ENCODE assay signal across 9 cellular contexts in genomic region chr2:9738718-9739496, GRCh38.
DNase-seq lines count a peak whose midpoint lies in the region; ATAC-seq and TF ChIP-seq lines count a peak whose summit lies in the region.
"Had no signal": no experiment of that assay in that cellular context is flagged by ENCODE, and none has a peak within 500 bp of the region (broad histone marks: within the 10 kb centered on the region; RNA-seq: fewer than 3 reads in every experiment).

No MANE protein-coding gene starts in this region.

- DNase-seq in GM06990 (ENCODE audit: extremely low read depth, insufficient read length) (peak; percentile 47), HL-60 (ENCODE audit: low read depth in 1 of 2, low spot score in 1 of 2) (no peak), SKM-1 treated with dmso at 0.1 percent for 144 hours (lab: John Stamatoyannopoulos, UW; ENCODE audit: unreplicated experiment) (no peak), medulla oblongata (ENCODE audit: extremely low spot score) (no peak), erythroblast (lab: John Stamatoyannopoulos, UW) (no peak)

- H3K27me3 ChIP-seq in GM06990 (replicated peaks; ENCODE audit: control insufficient read depth, insufficient read depth, low read length) (no peaks in the 10 kb centered on the region), HL-60 (ENCODE audit: insufficient read depth, poor library complexity, severe bottlenecking) (peaks cover 3% of the 10 kb centered on the region), duodenal mucosa (ENCODE audit: control insufficient read depth in 1 of 2, insufficient read depth in 2 of 2, low read length in 2 of 2) (no peaks in the 10 kb centered on the region), rectal smooth muscle tissue (ENCODE audit: control insufficient read depth, insufficient read depth, low read length) (no peaks in the 10 kb centered on the region)

- ATAC-seq in HG02870 (IDR thresholded peaks at IDR 0.05; ENCODE audit: unreplicated experiment) = no peak
- ATAC-seq: HCT116 had no signal

- H3K27ac ChIP-seq in HL-60 (replicated peaks) (no peak overlapping the region), duodenal mucosa (ENCODE audit: low read depth, low read length) (no peak overlapping the region), rectal smooth muscle tissue (ENCODE audit: low read depth, low read length) (no peak overlapping the region)

- H3K36me3 ChIP-seq in GM06990 (ENCODE audit: control insufficient read depth, insufficient read depth, low read length) (no peaks in the 10 kb centered on the region), duodenal mucosa (ENCODE audit: control insufficient read depth in 1 of 2, insufficient read depth in 2 of 2, low read length in 2 of 2) (no peaks in the 10 kb centered on the region), rectal smooth muscle tissue (ENCODE audit: control insufficient read depth, insufficient read depth, low read length) (no peaks in the 10 kb centered on the region)

- H3K9me3 ChIP-seq in duodenal mucosa (ENCODE audit: control insufficient read depth in 1 of 2, low read length in 2 of 2) = no peaks in the 10 kb centered on the region

- TF ChIP-seq CTCF in GM06990 (IDR thresholded peaks at IDR 0.05; ENCODE audit: insufficient read depth, low read length, poor library complexity, severe bottlenecking) = no peak
- no peak for TF ChIP-seq CTCF in HL-60 (IDR thresholded peaks at IDR 0.05; ENCODE audit: insufficient read depth, low read length)

- peaks cover 6 to 19% of the 10 kb centered on the region in 2 donors for H3K4me1 ChIP-seq in duodenal mucosa (ENCODE audit: control insufficient read depth in 1 of 2, insufficient read depth in 2 of 2, low read length in 2 of 2)
- no peaks in the 10 kb centered on the region for H3K4me1 ChIP-seq in rectal smooth muscle tissue (ENCODE audit: control insufficient read depth, insufficient read depth, low read length)

- H3K9ac ChIP-seq in duodenal mucosa (ENCODE audit: low read depth in 1 of 2, low read length in 2 of 2) = peak overlapping the region; percentile 37 to 69
- no peak overlapping the region for H3K9ac ChIP-seq in rectal smooth muscle tissue (ENCODE audit: low read length)

- H3K4me3 ChIP-seq in GM06990 (replicated peaks; ENCODE audit: low read depth, low read length) = no peak overlapping the region
- H3K4me3 ChIP-seq in HL-60 (replicated peaks; ENCODE audit: insufficient read depth, low read length) = peak overlapping the region; percentile 9; the same call in 1 of the 2 replicates
- H3K4me3 ChIP-seq in duodenal mucosa (ENCODE audit: low read depth in 1 of 2, low read length in 2 of 2) = peak overlapping the region; percentile 60 to 71
- peak overlapping the region; percentile 35 for H3K4me3 ChIP-seq in rectal smooth muscle tissue (ENCODE audit: low read length)

- no peak for TF ChIP-seq POLR2A in erythroblast (IDR thresholded peaks at IDR 0.05; ENCODE audit: low read length)
